ENCODE assay signal across 1 cellular context in genomic region chr19:740816-741505, GRCh38.
TF ChIP-seq lines count a peak whose summit lies in the region.
"Not testable (repeated sequence)": the region's sequence is repeated elsewhere in the genome, so short reads cannot be mapped to it uniquely, and the experiment has no call there.

No MANE protein-coding gene starts in this region.

TF ChIP-seq in HepG2, 621 proteins besides CTCF, POLR2A, EP300 and RAD21:
- TF ChIP-seq ZNF770 (CRISPR knock-in tag; IDR thresholded peaks at IDR 0.05) (peak; percentile 94), DZIP1 (CRISPR knock-in tag; IDR thresholded peaks at IDR 0.05) (0 out of 2 replicates have a peak, but pooled peaks have one; percentile 5), ZMYM3 (CRISPR knock-in tag; IDR thresholded peaks at IDR 0.05) (peak; percentile 90), ZNF768 (CRISPR knock-in tag; IDR thresholded peaks at IDR 0.05) (peak; percentile 42; the same call in 1 of the 2 replicates), USF2 (CRISPR knock-in tag; IDR thresholded peaks at IDR 0.05; ENCODE audit: borderline replicate concordance) (0 out of 2 replicates have a peak, but pooled peaks have one; percentile 26), ZSCAN25 (CRISPR knock-in tag; IDR thresholded peaks at IDR 0.05) (peak; percentile 100), ZNF788 (CRISPR knock-in tag; IDR thresholded peaks at IDR 0.05; ENCODE audit: borderline replicate concordance) (0 out of 2 replicates have a peak, but pooled peaks have one; percentile 20), PCBP1 (IDR thresholded peaks at IDR 0.05; ENCODE audit: borderline replicate concordance, low read depth, low read length) (0 out of 2 replicates have a peak, but pooled peaks have one; percentile 23), HNRNPK (IDR thresholded peaks at IDR 0.05; ENCODE audit: low read depth, low read length, poor library complexity, severe bottlenecking) (peak; percentile 27), CHD4 (IDR thresholded peaks at IDR 0.05; ENCODE audit: borderline replicate concordance, low read length) (peak; percentile 98), ZNF3 (CRISPR knock-in tag; IDR thresholded peaks at IDR 0.05) (peak; percentile 48; the same call in 1 of the 2 replicates)
- TF ChIP-seq USF2 (IDR thresholded peaks at IDR 0.05; ENCODE audit: low read depth, low read length) = not testable (repeated sequence)
